1 cellular context compared by ENCODE assay signal in genomic region chr12:4962539-4963486, GRCh38.
TF ChIP-seq lines count a peak whose summit lies in the region.

No MANE protein-coding gene starts in this region.

TF ChIP-seq in HepG2, 621 proteins besides CTCF, POLR2A, EP300 and RAD21 (continued from another document):
- no peak for TF ChIP-seq MTA3 (CRISPR knock-in tag; IDR thresholded peaks at IDR 0.05)
- TF ChIP-seq BATF2 (CRISPR knock-in tag; IDR thresholded peaks at IDR 0.05) = no peak
- TF ChIP-seq MBNL3 (CRISPR knock-in tag; conservative IDR thresholded peaks at IDR 0.05) = no peak
